11 cellular contexts compared by ENCODE assay signal in genomic region chr7:47475880-47476227, GRCh38.
DNase-seq lines count a peak whose midpoint lies in the region; ATAC-seq and TF ChIP-seq lines count a peak whose summit lies in the region.
"Had no signal": no experiment of that assay in that cellular context is flagged by ENCODE, and none has a peak within 500 bp of the region (broad histone marks: within the 10 kb centered on the region; RNA-seq: fewer than 3 reads in every experiment).

No MANE protein-coding gene starts in this region.

- H3K27ac ChIP-seq in RWPE1: peak overlapping the region; percentile 88
- peak overlapping the region; percentile 84 to 89 (median 85) for H3K27ac ChIP-seq in stomach
- H3K27ac ChIP-seq in caudate nucleus (ENCODE audit: low read depth, low read length): no peak overlapping the region

- no peak for ATAC-seq in memory B cell (ENCODE audit: low read depth)

- CTCF ChIA-PET in RWPE1 (lab: Yijun Ruan, JAX): no interaction called here

- peaks cover 54 to 98% (median 91%) of the 10 kb centered on the region in 4 donors for H3K4me1 ChIP-seq in stomach

- peaks cover 6% of the 10 kb centered on the region for H3K36me3 Mint-ChIP-seq in memory B cell
- H3K36me3 Mint-ChIP-seq: stimulated activated effector memory CD8-positive, alpha-beta T cell treated with anti-CD3 and anti-CD28 coated beads, Interleukin-12 subunit alpha, Interleukin-12 subunit beta, amount 100 ng/mL, for 72 hours had no signal

- H3K27ac Mint-ChIP-seq in memory B cell: no peak overlapping the region
- H3K27ac Mint-ChIP-seq: stimulated activated effector memory CD8-positive, alpha-beta T cell treated with anti-CD3 and anti-CD28 coated beads, Interleukin-12 subunit alpha, Interleukin-12 subunit beta, amount 100 ng/mL, for 72 hours had no signal

- H3K36me3 ChIP-seq in stomach: no peaks in the 10 kb centered on the region

- POLR2A ChIA-PET in RWPE1 (lab: Yijun Ruan, JAX; ENCODE audit: low non-redundant PET): no interaction called here

- no peaks in the 10 kb centered on the region for H3K9me3 ChIP-seq in stomach

- TF ChIP-seq EP300 in stomach (IDR thresholded peaks at IDR 0.05): no peak

- peak; percentile 94 for DNase-seq in DMS53 treated with DMSO at 0.1 percent for 48 hours (lab: John Stamatoyannopoulos, UW; ENCODE audit: unreplicated experiment)
- no peak for DNase-seq in RWPE1 (ENCODE audit: low spot score)
- DNase-seq in memory B cell (ENCODE audit: low spot score in 2 of 2): no peak
- DNase-seq in stomach: no peak
- DNase-seq in caudate nucleus (lab: John Stamatoyannopoulos, UW): no peak
- DNase-seq in activated gamma-delta T cell treated with Interleukin-2 at 50 U/mL for 16 hours: no peak
- DNase-seq in activated T-cell treated with anti-CD3 and anti-CD28 coated beads, Interleukin-2, amount 50 U/mL, for 1 hour: no peak
- DNase-seq: activated CD4-positive, CD25-positive, alpha-beta regulatory T cell treated with anti-CD3 and anti-CD28 coated beads, Interleukin-2, amount 50 U/mL, for 72 hours; NCI-H187 treated with DMSO at 0.1 percent for 48 hours; stimulated activated CD4-positive, alpha-beta T cell treated with anti-CD3 and anti-CD28 coated beads, Interleukin-2, amount 100 ng/mL, for 24 hours had no signal

- H3K4me3 Mint-ChIP-seq in memory B cell: peak overlapping the region; percentile 18
- H3K4me3 Mint-ChIP-seq: stimulated activated effector memory CD8-positive, alpha-beta T cell treated with anti-CD3 and anti-CD28 coated beads, Interleukin-12 subunit alpha, Interleukin-12 subunit beta, amount 100 ng/mL, for 72 hours had no signal

- WGBS in stomach, 5 donors: 77 to 88% (median 83%) methylated on average over 7 of the region's 7 CpGs

- peaks cover 30% of the 10 kb centered on the region for H3K4me1 Mint-ChIP-seq in memory B cell
- H3K4me1 Mint-ChIP-seq: stimulated activated effector memory CD8-positive, alpha-beta T cell treated with anti-CD3 and anti-CD28 coated beads, Interleukin-12 subunit alpha, Interleukin-12 subunit beta, amount 100 ng/mL, for 72 hours had no signal

- no peaks in the 10 kb centered on the region for H3K9me3 Mint-ChIP-seq in memory B cell

- TF ChIP-seq CTCF in RWPE1 (conservative IDR thresholded peaks at IDR 0.05; ENCODE audit: low read depth) (no peak), stomach (IDR thresholded peaks at IDR 0.05) (no peak)

- intact Hi-C loops in stomach (cut with DNase I; ENCODE audit: low total_unique reads): no loop called here

- no peak for TF ChIP-seq POLR2A in stomach (IDR thresholded peaks at IDR 0.05)

- no peaks in the 10 kb centered on the region for H3K27me3 ChIP-seq in stomach

- H3K4me3 ChIP-seq in stomach: no peak overlapping the region

- no peaks in the 10 kb centered on the region for H3K27me3 Mint-ChIP-seq in memory B cell
